In genomic region chr6:24899647-24900325, GRCh38 we compare ENCODE assay signal across 13 cellular contexts. TPM values are rescaled to one million over a fixed set of nuclear protein-coding genes. Genes with fewer than 3 reads are reported as not detected.
DNase-seq lines count a peak whose midpoint lies in the region; TF ChIP-seq lines count a peak whose summit lies in the region.
"Had no signal": no experiment of that assay in that cellular context is flagged by ENCODE, and none has a peak within 500 bp of the region (broad histone marks: within the 10 kb centered on the region; RNA-seq: fewer than 3 reads in every experiment).

No MANE protein-coding gene starts in this region.

- H3K4me2 ChIP-seq in Karpas-422 (ENCODE audit: low read depth, low read length, poor library complexity, severe bottlenecking) (peak overlapping the region; percentile 26), neural cell (ENCODE audit: low read length) (no peak overlapping the region), GM23248 (ENCODE audit: unreplicated experiment) (no peak overlapping the region)

- POLR2A ChIA-PET in CD4-positive, alpha-beta memory T cell (lab: Charles Lee; ENCODE audit: partially characterized antibody) = interaction anchor here (0.7 to 26.9 kb wide), 21 partner anchors 11 to 127 kb away, joined by 3 to 734 read pairs (median 4); partner anchors contain the start of gene RIPOR2

- H4K20me1 ChIP-seq in Karpas-422 (ENCODE audit: insufficient read depth, low read depth, low read length) (no peaks in the 10 kb centered on the region), neural cell (ENCODE audit: insufficient read depth) (no peaks in the 10 kb centered on the region), GM23248 (ENCODE audit: insufficient read depth) (no peaks in the 10 kb centered on the region)

- H3K27me3 Mint-ChIP-seq in CD4-positive, alpha-beta memory T cell = no peaks in the 10 kb centered on the region
- H3K27me3 Mint-ChIP-seq in activated naive CD4-positive, alpha-beta T cell treated with anti-CD3 and anti-CD28 coated beads, Interleukin-2, amount 10 ng/mL, durations not matched to agents 7 days and 5 days = no peaks in the 10 kb centered on the region

- peaks cover 71 to 78% of the 10 kb centered on the region in 2 donors for H3K36me3 Mint-ChIP-seq in CD4-positive, alpha-beta memory T cell
- H3K36me3 Mint-ChIP-seq in activated naive CD4-positive, alpha-beta T cell treated with anti-CD3 and anti-CD28 coated beads, Interleukin-2, amount 10 ng/mL, durations not matched to agents 7 days and 5 days = peaks cover 83% of the 10 kb centered on the region

- peak; percentile 20 to 67 (median 22) for DNase-seq in CD4-positive, alpha-beta memory T cell
- DNase-seq in Karpas-422 (no peak), H7 (no peak), transverse colon (no peak), GM23248 (no peak), HCEC 1CT (no peak)
- peak; percentile 50 for DNase-seq in activated naive CD4-positive, alpha-beta T cell treated with anti-CD3 and anti-CD28 coated beads, Interleukin-2, amount 10 ng/mL, durations not matched to agents 7 days and 5 days
- DNase-seq: activated gamma-delta T cell treated with Interleukin-2 at 50 U/mL for 16 hours, erythroblast, pancreas, SJCRH30 had no signal

- H3F3A ChIP-seq in neural cell (ENCODE audit: insufficient read depth, low read length, poor library complexity, severe bottlenecking) (no peaks in the 10 kb centered on the region), GM23248 (ENCODE audit: insufficient read depth) (0 out of 2 replicates have a peak, but pooled peaks cover 3% of the 10 kb centered on the region)

- CTCF ChIA-PET in CD4-positive, alpha-beta memory T cell (lab: Charles Lee; ENCODE audit: partially characterized antibody) = interaction anchor here (0.7 to 4.2 kb wide), 12 partner anchors 11 to 127 kb away, joined by 3 to 39 read pairs (median 8); partner anchors contain the start of gene RIPOR2
- CTCF ChIA-PET in activated naive CD4-positive, alpha-beta T cell treated with anti-CD3 and anti-CD28 coated beads, Interleukin-2, amount 10 ng/mL, durations not matched to agents 7 days and 5 days (lab: Charles Lee) = interaction anchor here (1.1 to 4.4 kb wide), 11 partner anchors 9 to 118 kb away, joined by 3 to 24 read pairs (median 7); no protein-coding TSS in a partner anchor

- peaks cover 95% of the 10 kb centered on the region for H3K4me1 ChIP-seq in CD4-positive, alpha-beta memory T cell (ENCODE audit: insufficient read depth, low read length)
- peaks cover 85% of the 10 kb centered on the region for H3K4me1 ChIP-seq in Karpas-422 (ENCODE audit: low read length)
- no peaks in the 10 kb centered on the region for H3K4me1 ChIP-seq in transverse colon
- peaks cover 25% of the 10 kb centered on the region for H3K4me1 ChIP-seq in GM23248 (ENCODE audit: insufficient read depth)
- H3K4me1 ChIP-seq: pancreas had no signal

- TF ChIP-seq RAD21 in neural cell (conservative IDR thresholded peaks at IDR 0.05) = no peak

- H3K9me3 Mint-ChIP-seq in CD4-positive, alpha-beta memory T cell = peaks cover 0 to 6% (median 0%) of the 10 kb centered on the region in 8 donors
- H3K9me3 Mint-ChIP-seq in activated naive CD4-positive, alpha-beta T cell treated with anti-CD3 and anti-CD28 coated beads, Interleukin-2, amount 10 ng/mL, durations not matched to agents 7 days and 5 days = peaks cover 4% of the 10 kb centered on the region

- TF ChIP-seq POLR2A in transverse colon (IDR thresholded peaks at IDR 0.05) = no peak

- peak overlapping the region; percentile 26 to 84 (median 74) for H3K4me3 Mint-ChIP-seq in CD4-positive, alpha-beta memory T cell
- H3K4me3 Mint-ChIP-seq in activated naive CD4-positive, alpha-beta T cell treated with anti-CD3 and anti-CD28 coated beads, Interleukin-2, amount 10 ng/mL, durations not matched to agents 7 days and 5 days = peak overlapping the region; percentile 46

- TF ChIP-seq EP300 in neural cell (conservative IDR thresholded peaks at IDR 0.05; ENCODE audit: poor library complexity, severe bottlenecking) (no peak), transverse colon (IDR thresholded peaks at IDR 0.05; ENCODE audit: low read depth) (no peak)

- intact Hi-C loops in CD4-positive, alpha-beta memory T cell (cut with micrococcal nuclease) = loop anchor here (1.0 to 5.0 kb wide), 3 partner anchors 9 to 32 kb away; no protein-coding TSS in a partner anchor
- intact Hi-C loops in transverse colon (cut with DNase I; ENCODE audit: low total_unique reads) = no loop called here

- H3K27ac Mint-ChIP-seq in CD4-positive, alpha-beta memory T cell = peak overlapping the region; percentile 76 to 94 (median 91)
- peak overlapping the region; percentile 77 for H3K27ac Mint-ChIP-seq in activated naive CD4-positive, alpha-beta T cell treated with anti-CD3 and anti-CD28 coated beads, Interleukin-2, amount 10 ng/mL, durations not matched to agents 7 days and 5 days

- TF ChIP-seq CTCF in neural cell (IDR thresholded peaks at IDR 0.05; ENCODE audit: poor library complexity, severe bottlenecking) (no peak), transverse colon (IDR thresholded peaks at IDR 0.05) (no peak)

- H3K9me3 ChIP-seq in CD4-positive, alpha-beta memory T cell (ENCODE audit: control insufficient read depth in 1 of 2, low read length in 2 of 2) = no peaks in the 10 kb centered on the region
- H3K9me3 ChIP-seq in Karpas-422 (ENCODE audit: low read length) (no peaks in the 10 kb centered on the region), neural cell (ENCODE audit: low read length) (peaks cover 6% of the 10 kb centered on the region), transverse colon (no peaks in the 10 kb centered on the region), GM23248 (ENCODE audit: low read depth) (no peaks in the 10 kb centered on the region)
- H3K9me3 ChIP-seq: pancreas, SJCRH30 had no signal

- peaks cover 94% of the 10 kb centered on the region for H3K79me2 ChIP-seq in Karpas-422 (ENCODE audit: low read length)
- peaks cover 47% of the 10 kb centered on the region for H3K79me2 ChIP-seq in neural cell (replicated peaks; ENCODE audit: insufficient read depth, low read length)
- no peaks in the 10 kb centered on the region for H3K79me2 ChIP-seq in GM23248 (ENCODE audit: insufficient read depth)

- peak overlapping the region; percentile 18; the same call in 1 of the 2 replicates for H3K9ac ChIP-seq in Karpas-422 (ENCODE audit: low read length)
- H3K9ac ChIP-seq in neural cell (ENCODE audit: low read length) = no peak overlapping the region
- no peak overlapping the region for H3K9ac ChIP-seq in GM23248

- H3K27ac ChIP-seq in CD4-positive, alpha-beta memory T cell (ENCODE audit: low read depth, low read length) = peak overlapping the region; percentile 38
- H3K27ac ChIP-seq in Karpas-422 (ENCODE audit: low read length) = peak overlapping the region; percentile 76
- H3K27ac ChIP-seq in neural cell (ENCODE audit: low read length) = peak overlapping the region; percentile 27
- peak overlapping the region in 1 of 4 donors; percentile 21 for H3K27ac ChIP-seq in transverse colon
- no peak overlapping the region for H3K27ac ChIP-seq in GM23248
- H3K27ac ChIP-seq: pancreas, SJCRH30 had no signal

- WGBS in transverse colon (ENCODE audit: low coverage in 1 of 2), 2 donors = 77 to 80% methylated on average over 10 to 11 of the region's 11 CpGs
- 86 to 88% methylated on average over 11 of the region's 11 CpGs for WGBS in GM23248 (ENCODE audit: low coverage in 1 of 2, low lambda C conversion rate in 2 of 2, missing lambda C conversion rate in 2 of 2), 2 experiments

- H3K9me2 ChIP-seq in Karpas-422 (replicated peaks; ENCODE audit: insufficient read depth, low read length) (no peaks in the 10 kb centered on the region), neural cell (ENCODE audit: insufficient read depth, low read length) (no peaks in the 10 kb centered on the region), GM23248 (ENCODE audit: insufficient read depth) (no peaks in the 10 kb centered on the region)

- H3K36me3 ChIP-seq in CD4-positive, alpha-beta memory T cell (ENCODE audit: insufficient read depth, low read length) = peaks cover 36% of the 10 kb centered on the region
- H3K36me3 ChIP-seq in Karpas-422 (ENCODE audit: insufficient read depth, low read length) (peaks cover 38% of the 10 kb centered on the region; the same call in 1 of the 2 replicates), neural cell (ENCODE audit: insufficient read depth, low read length) (peaks cover 5% of the 10 kb centered on the region), H7 (replicated peaks; ENCODE audit: control insufficient read depth, insufficient read depth, low read length) (no peaks in the 10 kb centered on the region), transverse colon (no peaks in the 10 kb centered on the region), GM23248 (ENCODE audit: low read depth) (no peaks in the 10 kb centered on the region)
- H3K36me3 ChIP-seq: HAP-1, pancreas, SJCRH30 had no signal

- H2AFZ ChIP-seq in Karpas-422 (ENCODE audit: low read length) = no peak overlapping the region
- no peak overlapping the region for H2AFZ ChIP-seq in neural cell (ENCODE audit: low read depth, low read length)
- no peak overlapping the region for H2AFZ ChIP-seq in GM23248

- H3K27me3 ChIP-seq in CD4-positive, alpha-beta memory T cell (ENCODE audit: insufficient read depth, low read length) = no peaks in the 10 kb centered on the region
- H3K27me3 ChIP-seq in Karpas-422 (ENCODE audit: low read length) (no peaks in the 10 kb centered on the region), neural cell (ENCODE audit: insufficient read depth, low read depth, low read length) (no peaks in the 10 kb centered on the region), H7 (ENCODE audit: control insufficient read depth, insufficient read depth, low read length) (no peaks in the 10 kb centered on the region), transverse colon (no peaks in the 10 kb centered on the region), GM23248 (replicated peaks; ENCODE audit: insufficient read depth) (no peaks in the 10 kb centered on the region)
- H3K27me3 ChIP-seq: pancreas, SJCRH30 had no signal

- no peak overlapping the region for H3K4me3 ChIP-seq in CD4-positive, alpha-beta memory T cell (ENCODE audit: low read length in 2 of 2)
- H3K4me3 ChIP-seq in Karpas-422 (ENCODE audit: low read length) (no peak overlapping the region), neural cell (ENCODE audit: low read length) (no peak overlapping the region), H7 (ENCODE audit: insufficient read depth, low read depth, low read length) (no peak overlapping the region), transverse colon (no peak overlapping the region), GM23248 (no peak overlapping the region)
- H3K4me3 ChIP-seq: HAP-1, pancreas, SJCRH30 had no signal

- in situ Hi-C loops in transverse colon (cut with MboI; ENCODE audit: low pct_ligation_motif_present in 1 of 4, low pct_unique_long_range_greater_than_20kb in 1 of 4, low sequenced_read_pairs in 3 of 4) (no loop called here), GM23248 (cut with MboI) (no loop called here)

- H3K4me1 Mint-ChIP-seq in CD4-positive, alpha-beta memory T cell = peaks cover 74 to 97% (median 85%) of the 10 kb centered on the region in 4 donors
- H3K4me1 Mint-ChIP-seq in activated naive CD4-positive, alpha-beta T cell treated with anti-CD3 and anti-CD28 coated beads, Interleukin-2, amount 10 ng/mL, durations not matched to agents 7 days and 5 days = peaks cover 87% of the 10 kb centered on the region

RNA-seq across cellular contexts. Expression of gene RIPOR2, which starts 36.0 kb away (rescaled TPM):
- total RNA-seq in CD4-positive, alpha-beta memory T cell = 100 to 1,000 TPM; 420 to 432 TPM
- polyA plus RNA-seq in CD4-positive, alpha-beta memory T cell = 100 to 1,000 TPM; 431 to 458 TPM
- total RNA-seq in Karpas-422 (2014; rRNA removed; shearing (Covaris generic); ENCODE audit: low replicate concordance) = 72.1 and 73.8 TPM in 2 replicates
- polyA plus RNA-seq in neural cell = 77.6 and 83.8 TPM in 2 replicates
- 141 and 142 TPM in 2 replicates for polyA minus RNA-seq in neural cell
- 0.22 and 0.31 TPM in 2 replicates for total RNA-seq in H7 (2014; rRNA removed; shearing (Covaris generic))
- 10 to 100 TPM in 1 of 4 donors, 1 to 10 TPM in 3; 1.2 to 16.7 (median 5.2) TPM for total RNA-seq in transverse colon
- 2.7 and 3.2 TPM in 2 replicates for total RNA-seq in GM23248 (2014; rRNA removed; shearing (Covaris generic))
- 3.0 and 3.3 TPM in 2 replicates for polyA plus RNA-seq in GM23248 (2016; fragmentation: Nextera tagmentation; extraction: Ambion mirVana)

Comparison
In these comparisons a context has a peak if more than half of its experiments do, and no peak if none do; other contexts are left out.
1. DNase-seq: peak in CD4-positive, alpha-beta memory T cell (5 of 5) and activated naive CD4-positive, alpha-beta T cell treated with anti-CD3 and anti-CD28 coated beads, Interleukin-2, amount 10 ng/mL, durations not matched to agents 7 days and 5 days (single experiment); none in Karpas-422 (single experiment), H7 (single experiment), transverse colon (single experiment), GM23248 (single experiment) and HCEC 1CT (single experiment).